ENCODE assay signal across 1 cellular context in the genomic region with DNA sequence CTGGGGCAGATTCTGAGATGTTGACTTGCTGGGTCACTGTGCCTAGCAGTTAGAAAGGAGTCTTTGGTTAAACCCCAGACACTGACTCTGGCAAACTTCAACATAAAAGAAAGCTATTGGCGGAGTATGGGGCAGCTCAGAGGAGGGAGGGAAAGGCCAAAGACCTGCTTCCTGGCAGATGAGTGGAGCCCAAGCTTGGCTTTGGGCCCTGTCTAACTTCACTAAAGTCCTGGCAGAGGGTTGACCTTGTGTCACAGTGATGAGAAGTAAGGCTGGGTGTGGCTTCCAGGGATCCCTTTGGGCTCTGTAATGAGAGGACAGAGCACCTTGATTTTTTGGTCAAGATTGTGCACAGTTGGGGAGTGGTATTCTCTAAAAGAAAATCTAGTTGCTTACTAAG.
TF ChIP-seq lines count a peak whose summit lies in the region.

No MANE protein-coding gene starts in this region.

TF ChIP-seq in GM23338, 12 proteins besides CTCF, POLR2A, EP300 and RAD21 (continued from another document):
- TF ChIP-seq ZNF462 (CRISPR knock-in tag; IDR thresholded peaks at IDR 0.05): no peak
- TF ChIP-seq ZNF331 (CRISPR knock-in tag; IDR thresholded peaks at IDR 0.05; ENCODE audit: low read depth): no peak
